8 cellular contexts compared by ENCODE assay signal in genomic region chr14:24160850-24161804, GRCh38. TPM values are rescaled to one million over a fixed set of nuclear protein-coding genes. Genes with fewer than 3 reads are reported as not detected.
DNase-seq lines count a peak whose midpoint lies in the region; ATAC-seq and TF ChIP-seq lines count a peak whose summit lies in the region.

TSS of gene IRF9 (plus strand) at chr14:24161265. CDS start at chr14:24162145, 880 bp downstream.

- peak; percentile 94 for DNase-seq in DMS53 (lab: John Stamatoyannopoulos, UW)
- DNase-seq in OCI-M1 (lab: John Stamatoyannopoulos, UW) = peak; percentile 98
- peak; percentile 98 for DNase-seq in activated T-cell treated with anti-CD3 and anti-CD28 coated beads for 24 hours (ENCODE audit: low read depth)
- peak; percentile 91 for DNase-seq in epithelial cell of esophagus (ENCODE audit: low read depth)
- peak; percentile 97 to 100 (median 98) for DNase-seq in mucosa of descending colon
- DNase-seq in stimulated activated CD8-positive, alpha-beta memory T cell treated with anti-CD3 and anti-CD28 coated beads, Interleukin-4, amount 100 ng/mL, for 24 hours (ENCODE audit: low read depth) = peak; percentile 95

- H3K36me3 Mint-ChIP-seq in IgD-negative memory B cell = peaks cover 10% of the 10 kb centered on the region

- no peaks in the 10 kb centered on the region for H3K9me3 Mint-ChIP-seq in IgD-negative memory B cell

- H3K4me1 ChIP-seq in mucosa of descending colon (ENCODE audit: low read depth) = peaks cover 22% of the 10 kb centered on the region

- H3K27me3 Mint-ChIP-seq in IgD-negative memory B cell = no peaks in the 10 kb centered on the region

- H3K4me3 ChIP-seq in epithelial cell of esophagus (ENCODE audit: low read length) (peak within 1 kb of the TSS; percentile 57), mucosa of descending colon (peak within 1 kb of the TSS; percentile 31)

- peak within 1 kb of the TSS; percentile 98 to 100 (median 99) for H3K4me3 Mint-ChIP-seq in IgD-negative memory B cell

- intact Hi-C loops in mucosa of descending colon (cut with DNase I, micrococcal nuclease) = no loop called here

- TF ChIP-seq CTCF in epithelial cell of esophagus (IDR thresholded peaks at IDR 0.05; ENCODE audit: insufficient read depth, low read depth, low read length, missing control alignments) (peak; percentile 86), mucosa of descending colon (IDR thresholded peaks at IDR 0.05) (peak; percentile 93)

- ATAC-seq in GM21529 (IDR thresholded peaks at IDR 0.05; ENCODE audit: unreplicated experiment) (peak; percentile 83), mucosa of descending colon (peak; percentile 95)

- H3K4me1 Mint-ChIP-seq in IgD-negative memory B cell = peaks cover 7 to 29% (median 20%) of the 10 kb centered on the region in 3 donors

- no peaks in the 10 kb centered on the region for H3K9me3 ChIP-seq in mucosa of descending colon

- peak within 1 kb of the TSS; percentile 98 to 100 (median 99) for H3K27ac Mint-ChIP-seq in IgD-negative memory B cell

- peaks cover 3% of the 10 kb centered on the region for H3K36me3 ChIP-seq in mucosa of descending colon (ENCODE audit: low read depth)

RNA-seq across cellular contexts. Expression of gene IRF9, which starts in this region (rescaled TPM):
- 136 TPM for polyA plus RNA-seq in IgD-negative memory B cell
- 100 to 1,000 TPM in 2 of 3 donors, 10 to 100 TPM in 1; 78.7 to 119 (median 103) TPM for total RNA-seq in mucosa of descending colon

Comparison
In these comparisons a context has a peak if more than half of its experiments do, and no peak if none do; other contexts are left out.
1. Peak in every context shown above with its lines: DNase-seq, ATAC-seq and H3K4me3 ChIP-seq.